ENCODE assay signal across 8 cellular contexts in the genomic region with DNA sequence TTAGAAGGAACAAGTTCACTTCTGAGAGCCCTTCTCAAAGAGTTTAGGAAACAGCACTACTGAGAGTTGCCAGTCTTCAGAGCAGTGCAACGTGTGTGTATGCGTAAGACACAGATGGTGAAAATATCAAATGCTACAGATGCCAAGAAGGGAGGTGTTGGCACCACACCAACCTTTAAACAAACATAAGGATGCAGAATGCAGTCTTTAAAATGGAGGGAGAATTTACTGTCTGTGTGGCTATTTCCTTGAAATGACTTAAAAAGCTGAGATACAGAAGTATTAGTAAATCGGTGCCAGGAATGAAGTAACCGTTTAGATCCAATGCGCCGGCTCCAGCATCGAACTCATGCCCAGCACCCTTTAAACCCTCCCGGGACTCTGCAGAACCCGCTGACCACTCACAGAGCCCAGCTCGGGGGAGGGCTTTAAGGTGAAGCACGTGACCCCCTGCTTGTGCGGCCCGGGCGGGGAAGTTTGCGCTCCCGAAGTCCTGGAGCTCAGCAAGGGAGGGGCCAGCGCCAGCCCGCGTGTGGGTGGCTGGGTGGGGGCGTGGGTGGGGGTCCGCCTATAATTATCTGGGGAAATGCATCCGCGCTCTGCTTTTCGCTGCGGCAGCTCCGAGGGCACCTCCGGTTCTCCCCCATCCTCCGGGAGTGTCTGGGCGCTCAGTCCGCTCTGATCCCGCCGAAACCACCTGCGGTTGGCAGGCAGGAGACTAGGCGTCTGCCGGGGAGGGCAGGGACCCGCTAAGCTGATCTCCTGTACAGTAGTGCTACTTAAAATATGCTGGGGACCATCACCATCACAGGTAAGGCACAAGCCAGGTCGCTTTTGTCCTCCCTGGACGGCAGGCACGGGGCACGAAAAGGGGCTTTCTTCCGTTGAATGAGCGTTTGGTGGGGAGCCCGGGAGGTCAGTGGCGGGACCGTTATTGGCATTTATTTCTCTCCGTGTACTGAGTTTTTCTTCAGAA.
DNase-seq lines count a peak whose midpoint lies in the region; ATAC-seq and TF ChIP-seq lines count a peak whose summit lies in the region.

No MANE protein-coding gene starts in this region.

- POLR2A ChIA-PET in activated CD4-positive, alpha-beta T cell treated with anti-CD3 and anti-CD28 coated beads for 36 hours (lab: Charles Lee) = no interaction called here

- peak overlapping the region; percentile 63 for H3K4me3 Mint-ChIP-seq in activated CD4-positive, alpha-beta T cell treated with anti-CD3 and anti-CD28 coated beads for 36 hours
- peak overlapping the region; percentile 75 to 86 (median 85) for H3K4me3 Mint-ChIP-seq in brain

- H3K9me3 ChIP-seq in RWPE2 (ENCODE audit: severe bottlenecking) (no peaks in the 10 kb centered on the region), iPS-18a (ENCODE audit: control insufficient read depth, low read depth, low read length) (no peaks in the 10 kb centered on the region), skeletal muscle satellite cell (replicated peaks; ENCODE audit: low read length) (no peaks in the 10 kb centered on the region)

- no peak overlapping the region for H3K9ac ChIP-seq in iPS-18a (ENCODE audit: low read length)
- peak overlapping the region; percentile 92 for H3K9ac ChIP-seq in skeletal muscle satellite cell (ENCODE audit: low read depth, low read length)

- CTCF ChIA-PET in activated CD4-positive, alpha-beta T cell treated with anti-CD3 and anti-CD28 coated beads for 36 hours (lab: Charles Lee) = interaction anchor here (0.7 to 6.8 kb wide), 61 partner anchors 9 to 508 kb away, joined by 3 to 161 read pairs (median 5); a partner anchor contains a TSS

- TF ChIP-seq CTCF in RWPE2 (IDR thresholded peaks at IDR 0.05; ENCODE audit: poor library complexity, severe bottlenecking) (no peak), brain (conservative IDR thresholded peaks at IDR 0.05) (no peak)

- H3K27me3 ChIP-seq in RWPE2 (ENCODE audit: insufficient read depth, poor library complexity, severe bottlenecking) = no peaks in the 10 kb centered on the region
- H3K27me3 ChIP-seq in iPS-18a (ENCODE audit: control insufficient read depth, insufficient read depth, low read length) = no peaks in the 10 kb centered on the region
- H3K27me3 ChIP-seq in skeletal muscle satellite cell (ENCODE audit: control insufficient read depth, insufficient read depth, low read length) = no peaks in the 10 kb centered on the region

- H3K4me1 ChIP-seq in RWPE2 (ENCODE audit: insufficient read depth, poor library complexity, severe bottlenecking) (peaks cover 11% of the 10 kb centered on the region), iPS-18a (ENCODE audit: control insufficient read depth, low read depth, low read length) (peaks cover 4% of the 10 kb centered on the region), skeletal muscle satellite cell (ENCODE audit: control insufficient read depth, insufficient read depth, low read length) (peaks cover 22% of the 10 kb centered on the region)

- peak; percentile 25 for DNase-seq in activated CD4-positive, alpha-beta T cell treated with anti-CD3 and anti-CD28 coated beads for 36 hours
- DNase-seq in activated CD4-positive, alpha-beta T cell treated with anti-CD3 and anti-CD28 coated beads for 1 hour = no peak
- DNase-seq in RWPE2 (ENCODE audit: low spot score) (no peak), OCI-M1 (lab: John Stamatoyannopoulos, UW) (no peak)

- H3K4me2 ChIP-seq in skeletal muscle satellite cell (ENCODE audit: low read length) = peak overlapping the region; percentile 92

- no peaks in the 10 kb centered on the region for H3K9me3 Mint-ChIP-seq in activated CD4-positive, alpha-beta T cell treated with anti-CD3 and anti-CD28 coated beads for 36 hours (ENCODE audit: low read depth)
- peaks cover 2 to 16% (median 6%) of the 10 kb centered on the region in 5 experiments for H3K9me3 Mint-ChIP-seq in brain

- no peak overlapping the region for H3K27ac Mint-ChIP-seq in activated CD4-positive, alpha-beta T cell treated with anti-CD3 and anti-CD28 coated beads for 36 hours
- H3K27ac Mint-ChIP-seq in brain = peak overlapping the region; percentile 81 to 87 (median 85)

- H3K4me1 Mint-ChIP-seq in activated CD4-positive, alpha-beta T cell treated with anti-CD3 and anti-CD28 coated beads for 36 hours = peaks cover 20% of the 10 kb centered on the region
- peaks cover 42% of the 10 kb centered on the region for H3K4me1 Mint-ChIP-seq in brain

- peak overlapping the region; percentile 42 for H3K4me3 ChIP-seq in RWPE2 (ENCODE audit: severe bottlenecking)
- H3K4me3 ChIP-seq in iPS-18a (ENCODE audit: low read length) = peak overlapping the region; percentile 48
- H3K4me3 ChIP-seq in skeletal muscle satellite cell (ENCODE audit: low read length) = peak overlapping the region; percentile 89

- no peaks in the 10 kb centered on the region for H3K36me3 Mint-ChIP-seq in activated CD4-positive, alpha-beta T cell treated with anti-CD3 and anti-CD28 coated beads for 36 hours (ENCODE audit: low read depth)
- H3K36me3 Mint-ChIP-seq in brain = peaks cover 38% of the 10 kb centered on the region

- intact Hi-C loops in activated CD4-positive, alpha-beta T cell treated with anti-CD3 and anti-CD28 coated beads for 36 hours (cut with DNase I, micrococcal nuclease) = loop anchor here in 1 of 2 experiments (2.0 kb wide), 1 partner anchor 507 kb away; no protein-coding TSS in a partner anchor

- ATAC-seq in activated CD4-positive, alpha-beta T cell treated with anti-CD3 and anti-CD28 coated beads for 36 hours = no peak
- ATAC-seq in RWPE2 (ENCODE audit: low read depth) = peak; percentile 68
- ATAC-seq in GM18870 (IDR thresholded peaks at IDR 0.05; ENCODE audit: unreplicated experiment) = no peak

- peaks cover 35% of the 10 kb centered on the region for H3K27me3 Mint-ChIP-seq in activated CD4-positive, alpha-beta T cell treated with anti-CD3 and anti-CD28 coated beads for 36 hours
- peaks cover 13% of the 10 kb centered on the region for H3K27me3 Mint-ChIP-seq in brain

- H3K36me3 ChIP-seq in RWPE2 (ENCODE audit: low read depth) = no peaks in the 10 kb centered on the region
- H3K36me3 ChIP-seq in iPS-18a (ENCODE audit: control insufficient read depth, low read depth, low read length) = no peaks in the 10 kb centered on the region
- peaks cover 8% of the 10 kb centered on the region for H3K36me3 ChIP-seq in skeletal muscle satellite cell (ENCODE audit: insufficient read depth, low read length)

- H3K27ac ChIP-seq in RWPE2 (ENCODE audit: poor library complexity, severe bottlenecking) = no peak overlapping the region
- no peak overlapping the region for H3K27ac ChIP-seq in iPS-18a (ENCODE audit: low read length)
